ENCODE assay signal across 1 cellular context in the genomic region with DNA sequence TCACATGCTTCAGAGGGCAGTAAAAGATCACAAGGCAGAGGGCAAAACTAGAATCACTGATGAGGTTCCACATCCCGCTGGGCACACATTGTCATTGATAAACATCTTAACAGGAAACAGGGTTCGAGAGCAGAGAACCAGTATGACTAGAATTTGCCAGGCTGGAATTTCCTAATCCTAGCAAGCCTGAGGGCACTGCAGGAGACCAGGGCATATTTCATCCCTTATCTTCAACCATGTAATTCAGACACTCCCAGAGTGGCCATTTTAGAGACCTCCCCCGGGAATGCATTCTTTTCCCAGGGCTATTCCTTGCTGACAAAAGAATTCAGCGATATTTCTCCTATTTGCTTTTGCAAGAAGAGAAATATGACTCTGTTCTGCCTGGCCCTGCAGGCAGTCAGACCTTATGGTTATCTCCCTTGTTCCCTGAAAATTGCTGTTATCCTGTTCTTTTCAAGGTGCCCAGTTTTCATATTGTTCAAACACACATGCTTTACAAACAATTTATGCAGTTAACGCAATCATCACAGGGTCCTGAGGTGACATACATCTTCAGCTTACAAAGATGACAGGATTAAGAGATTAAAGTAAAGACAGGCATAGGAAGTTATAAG. TPM values are rescaled to one million over a fixed set of nuclear protein-coding genes. Genes with fewer than 3 reads are reported as not detected.
"Had no signal": no experiment of that assay in that cellular context is flagged by ENCODE, and none has a peak within 500 bp of the region (broad histone marks: within the 10 kb centered on the region; RNA-seq: fewer than 3 reads in every experiment).

No MANE protein-coding gene starts in this region.

RNA-seq across cellular contexts. Expression of a gene that starts 25.4 kb away (rescaled TPM):
- polyA plus RNA-seq: foreskin keratinocyte had no signal
